33 cellular contexts compared by ENCODE assay signal in genomic region chr1:219906924-219907771, GRCh38. TPM values are rescaled to one million over a fixed set of nuclear protein-coding genes. Genes with fewer than 3 reads are reported as not detected.
DNase-seq lines count a peak whose midpoint lies in the region; ATAC-seq and TF ChIP-seq lines count a peak whose summit lies in the region.
"Had no signal": no experiment of that assay in that cellular context is flagged by ENCODE, and none has a peak within 500 bp of the region (broad histone marks: within the 10 kb centered on the region; RNA-seq: fewer than 3 reads in every experiment).

No MANE protein-coding gene starts in this region.

- intact Hi-C loops in CD14-positive monocyte (cut with micrococcal nuclease): no loop called here

- H3K27me3 Mint-ChIP-seq in CD14-positive monocyte (ENCODE audit: low read depth in 3 of 3): peaks cover 0 to 6% (median 0%) of the 10 kb centered on the region in 3 donors

- ATAC-seq in activated CD4-positive, CD25-positive, alpha-beta regulatory T cell treated with anti-CD3 and anti-CD28 coated beads, Interleukin-2, amount 50 U/mL, for 24 hours: no peak
- ATAC-seq: foreskin keratinocyte; pancreas; stimulated activated memory B cell treated with anti-CD40 and anti-IgM and Interleukin-4, amounts not matched to agents 10 μg/mL and 1 μg/mL and 100 μg/mL, for 72 hours had no signal

- in situ Hi-C loops in KBM-7 (cut with MboI; ENCODE audit: low pct_unique_long_range_greater_than_20kb, low sequenced_read_pairs): no loop called here

- peak overlapping the region; percentile 68 to 90 (median 84) for H3K27ac Mint-ChIP-seq in CD14-positive monocyte
- H3K27ac Mint-ChIP-seq: activated B cell treated with CpG ODN at 0.5 μM for 24 hours; activated CD4-positive, alpha-beta memory T cell treated with anti-CD3 and anti-CD28 coated beads for 36 hours; activated naive CD8-positive, alpha-beta T cell treated with anti-CD3 and anti-CD28 coated beads for 36 hours; brain; IgD-negative memory B cell; stimulated activated memory B cell treated with anti-CD40 and anti-IgM and Interleukin-4, amounts not matched to agents 10 μg/mL and 1 μg/mL and 100 μg/mL, for 72 hours had no signal

- H3K4me3 ChIP-seq in H7 (ENCODE audit: insufficient read depth, low read depth, low read length): no peak overlapping the region
- H3K4me3 ChIP-seq: hepatocyte, pancreas, SK-N-MC, spleen had no signal

- peaks cover 0 to 5% (median 0%) of the 10 kb centered on the region in 7 donors for H3K9me3 Mint-ChIP-seq in CD14-positive monocyte
- H3K9me3 Mint-ChIP-seq: activated B cell treated with CpG ODN at 0.5 μM for 24 hours; activated CD4-positive, alpha-beta memory T cell treated with anti-CD3 and anti-CD28 coated beads for 36 hours; activated naive CD8-positive, alpha-beta T cell treated with anti-CD3 and anti-CD28 coated beads for 36 hours; brain; IgD-negative memory B cell; naive B cell; stimulated activated memory B cell treated with anti-CD40 and anti-IgM and Interleukin-4, amounts not matched to agents 10 μg/mL and 1 μg/mL and 100 μg/mL, for 72 hours had no signal

- H3K36me3 Mint-ChIP-seq in CD14-positive monocyte: no peaks in the 10 kb centered on the region
- H3K36me3 Mint-ChIP-seq: activated CD4-positive, alpha-beta memory T cell treated with anti-CD3 and anti-CD28 coated beads for 36 hours; activated naive CD8-positive, alpha-beta T cell treated with anti-CD3 and anti-CD28 coated beads for 36 hours; brain; IgD-negative memory B cell; naive B cell; stimulated activated memory B cell treated with anti-CD40 and anti-IgM and Interleukin-4, amounts not matched to agents 10 μg/mL and 1 μg/mL and 100 μg/mL, for 72 hours had no signal

- TF ChIP-seq CTCF in CD14-positive monocyte (IDR thresholded peaks at IDR 0.05): no peak

- H3K27me3 ChIP-seq in H7 (ENCODE audit: control insufficient read depth, insufficient read depth, low read length): no peaks in the 10 kb centered on the region
- H3K27me3 ChIP-seq: foreskin keratinocyte, hepatocyte, pancreas had no signal

- no peak for DNase-seq in CD14-positive monocyte (ENCODE audit: low spot score)
- peak; percentile 77 for DNase-seq in KBM-7
- DNase-seq in SKM-1 treated with dmso at 0.1 percent for 144 hours (lab: John Stamatoyannopoulos, UW; ENCODE audit: unreplicated experiment): peak; percentile 91
- DNase-seq in inferior parietal cortex (ENCODE audit: extremely low spot score): peak; percentile 47
- no peak for DNase-seq in H7
- DNase-seq in SHP77 (lab: John Stamatoyannopoulos, UW): no peak
- DNase-seq: ACHN; activated B cell treated with CpG ODN at 0.5 μM for 24 hours; activated CD4-positive, alpha-beta memory T cell treated with anti-CD3 and anti-CD28 coated beads for 36 hours; activated CD8-positive, alpha-beta memory T cell treated with anti-CD3 and anti-CD28 coated beads, Interleukin-2, amount 50 U/mL, for 48 hours; activated effector memory CD4-positive, alpha-beta T cell treated with Interleukin-2 at 50 U/mL for 16 hours; activated naive CD8-positive, alpha-beta T cell treated with anti-CD3 and anti-CD28 coated beads for 36 hours; effector CD4-positive, alpha-beta T cell; foreskin keratinocyte; HCEC 1CT; MM.1S; naive B cell; NCI-H1694; NCI-H2171; NCI-H524; NK-92 treated with Interleukin-12 subunit alpha and Interleukin-12 subunit beta, amount 100 ng/mL, for 24 hours; pancreas; spleen; stimulated activated CD4-positive, alpha-beta T cell treated with anti-CD3 and anti-CD28 coated beads, Interleukin-2, amount 100 ng/mL, for 48 hours had no signal

- no peaks in the 10 kb centered on the region for H3K36me3 ChIP-seq in H7 (replicated peaks; ENCODE audit: control insufficient read depth, insufficient read depth, low read length)
- H3K36me3 ChIP-seq: pancreas, spleen had no signal

- peak overlapping the region; percentile 66 to 84 for H3K4me3 Mint-ChIP-seq in CD14-positive monocyte
- H3K4me3 Mint-ChIP-seq: activated B cell treated with CpG ODN at 0.5 μM for 24 hours; activated CD4-positive, alpha-beta memory T cell treated with anti-CD3 and anti-CD28 coated beads for 36 hours; activated naive CD8-positive, alpha-beta T cell treated with anti-CD3 and anti-CD28 coated beads for 36 hours; brain; IgD-negative memory B cell; naive B cell; stimulated activated memory B cell treated with anti-CD40 and anti-IgM and Interleukin-4, amounts not matched to agents 10 μg/mL and 1 μg/mL and 100 μg/mL, for 72 hours had no signal

- peaks cover 23% of the 10 kb centered on the region for H3K4me1 Mint-ChIP-seq in CD14-positive monocyte
- H3K4me1 Mint-ChIP-seq: activated B cell treated with CpG ODN at 0.5 μM for 24 hours; activated naive CD8-positive, alpha-beta T cell treated with anti-CD3 and anti-CD28 coated beads for 36 hours; brain; naive B cell had no signal

RNA-seq across cellular contexts. Expression of gene SLC30A10, which starts 21.2 kb away (rescaled TPM):
- polyA plus RNA-seq in CD14-positive monocyte: not detected
- 0.15 and 0.17 TPM in 2 replicates for total RNA-seq in H7 (2014; rRNA removed; shearing (Covaris generic))
- total RNA-seq: activated CD4-positive, alpha-beta memory T cell treated with anti-CD3 and anti-CD28 coated beads for 36 hours; activated naive CD8-positive, alpha-beta T cell treated with anti-CD3 and anti-CD28 coated beads for 36 hours; foreskin keratinocyte; spleen; T-helper 2 cell treated with Interferon-gamma antibody and Interleukin-4, amounts not matched to agents 100 ng/mL and 5 ng/mL, for 36 hours; ureter had no signal
- polyA plus RNA-seq: BJ, foreskin keratinocyte, IgD-negative memory B cell had no signal

Comparison
In these comparisons a context has a peak if more than half of its experiments do, and no peak if none do; other contexts are left out.
1. DNase-seq: peak in KBM-7 (single experiment), SKM-1 treated with dmso at 0.1 percent for 144 hours (single experiment) and inferior parietal cortex (single experiment); none in CD14-positive monocyte (single experiment), H7 (single experiment) and SHP77 (0 of 2).